ENCODE assay signal across 13 cellular contexts in the genomic region with DNA sequence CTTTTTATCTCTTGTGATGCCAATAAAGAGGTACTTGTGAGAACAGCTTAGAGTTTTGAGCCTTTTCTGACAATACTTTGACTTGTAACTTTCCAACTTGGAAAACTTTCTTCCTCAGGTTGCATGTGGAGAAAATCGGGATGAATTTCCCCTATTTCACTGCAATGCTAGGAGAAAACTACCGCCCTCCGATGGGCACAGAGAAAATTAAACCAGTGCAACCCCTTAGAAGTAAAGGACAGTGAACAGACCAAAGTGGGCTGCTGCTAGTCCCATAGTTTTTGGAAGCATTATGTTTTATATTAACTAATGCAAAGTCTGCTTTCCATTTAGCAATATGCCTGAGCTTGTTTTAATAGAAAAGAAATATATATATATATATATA.
DNase-seq lines count a peak whose midpoint lies in the region; ATAC-seq and TF ChIP-seq lines count a peak whose summit lies in the region.
"Had no signal": no experiment of that assay in that cellular context is flagged by ENCODE, and none has a peak within 500 bp of the region (broad histone marks: within the 10 kb centered on the region; RNA-seq: fewer than 3 reads in every experiment).

No MANE protein-coding gene starts in this region.

- H3K27me3 Mint-ChIP-seq in neural progenitor cell (ENCODE audit: insufficient read depth, low read depth): no peaks in the 10 kb centered on the region
- H3K27me3 Mint-ChIP-seq: activated T-cell treated with anti-CD3 and anti-CD28 coated beads, Interleukin-2, amount 50 U/mL, for 24 hours had no signal

- H3K27me3 ChIP-seq in DND-41 (ENCODE audit: insufficient read depth, low read length, poor library complexity) (peaks cover 24% of the 10 kb centered on the region), neural progenitor cell (no peaks in the 10 kb centered on the region), tibial artery (peaks cover 0 to 3% of the 10 kb centered on the region in 2 donors)

- H3K27ac ChIP-seq in DND-41 (ENCODE audit: low read length): no peak overlapping the region
- no peak overlapping the region for H3K27ac ChIP-seq in coronary artery
- no peak overlapping the region for H3K27ac ChIP-seq in neural progenitor cell
- no peak overlapping the region for H3K27ac ChIP-seq in tibial artery

- H3K27ac Mint-ChIP-seq in neural progenitor cell: no peak overlapping the region
- H3K27ac Mint-ChIP-seq: activated T-cell treated with anti-CD3 and anti-CD28 coated beads, Interleukin-2, amount 50 U/mL, for 24 hours had no signal

- no peaks in the 10 kb centered on the region for H3K36me3 Mint-ChIP-seq in neural progenitor cell

- no peaks in the 10 kb centered on the region for H3F3A ChIP-seq in neural progenitor cell (ENCODE audit: low read depth)

- H3K36me3 ChIP-seq in DND-41 (ENCODE audit: insufficient read depth, low read length) (no peaks in the 10 kb centered on the region), neural progenitor cell (no peaks in the 10 kb centered on the region), tibial artery (no peaks in the 10 kb centered on the region)

- ATAC-seq in DND-41 (ENCODE audit: insufficient read depth, low read depth) (no peak), HG02798 (IDR thresholded peaks at IDR 0.05; ENCODE audit: poor library complexity, unreplicated experiment) (no peak)

- no peak for TF ChIP-seq POLR2A in NB4 (IDR thresholded peaks at IDR 0.05; ENCODE audit: extremely low read depth, insufficient read length)

- H3K9me3 Mint-ChIP-seq in neural progenitor cell: no peaks in the 10 kb centered on the region
- H3K9me3 Mint-ChIP-seq: activated T-cell treated with anti-CD3 and anti-CD28 coated beads, Interleukin-2, amount 50 U/mL, for 24 hours had no signal

- H3K4me2 ChIP-seq in DND-41 (ENCODE audit: insufficient read depth, low read length) (no peak overlapping the region), neural progenitor cell (peak overlapping the region; percentile 42)

- H3K79me2 ChIP-seq in DND-41 (ENCODE audit: insufficient read depth, low read length) (no peaks in the 10 kb centered on the region), neural progenitor cell (ENCODE audit: low read depth) (no peaks in the 10 kb centered on the region)

- peaks cover 3% of the 10 kb centered on the region for H3K4me1 Mint-ChIP-seq in neural progenitor cell

- DNase-seq in DND-41 (no peak), NB4 (ENCODE audit: low read depth) (no peak), coronary artery (ENCODE audit: low spot score) (no peak), neural progenitor cell (ENCODE audit: low spot score) (peak; percentile 41), tibial artery (no peak), retina (no peak), SKM-1 treated with dmso at 0.1 percent for 144 hours (lab: John Stamatoyannopoulos, UW; ENCODE audit: unreplicated experiment) (no peak)
- DNase-seq: activated CD4-positive, CD25-positive, alpha-beta regulatory T cell treated with anti-CD3 and anti-CD28 coated beads, Interleukin-2, amount 50 U/mL, for 72 hours; activated T-cell treated with anti-CD3 and anti-CD28 coated beads, Interleukin-2, amount 50 U/mL, for 24 hours; NCI-H345; right cardiac atrium; SHP77 had no signal

- H3K4me3 Mint-ChIP-seq in neural progenitor cell: no peak overlapping the region
- H3K4me3 Mint-ChIP-seq: activated T-cell treated with anti-CD3 and anti-CD28 coated beads, Interleukin-2, amount 50 U/mL, for 24 hours had no signal

- H2AFZ ChIP-seq in DND-41 (ENCODE audit: low read depth, low read length) (no peak overlapping the region), neural progenitor cell (replicated peaks) (peak overlapping the region; percentile 100)

- H3K4me3 ChIP-seq in DND-41 (ENCODE audit: low read depth in 1 of 2, low read length in 2 of 2) (no peak overlapping the region), NB4 (ENCODE audit: low read depth, low read length) (no peak overlapping the region), coronary artery (peak overlapping the region; percentile 22), neural progenitor cell (peak overlapping the region; percentile 21), tibial artery (no peak overlapping the region)

- H3K9me3 ChIP-seq in DND-41 (ENCODE audit: insufficient read depth, low read length, severe bottlenecking): no peaks in the 10 kb centered on the region
- H3K9me3 ChIP-seq in neural progenitor cell (ENCODE audit: low read depth): no peaks in the 10 kb centered on the region
- no peaks in the 10 kb centered on the region for H3K9me3 ChIP-seq in tibial artery

- H3K9ac ChIP-seq in DND-41 (ENCODE audit: low read depth, low read length) (no peak overlapping the region), neural progenitor cell (no peak overlapping the region)

- TF ChIP-seq CTCF in DND-41 (IDR thresholded peaks at IDR 0.05; ENCODE audit: borderline replicate concordance, extremely low read depth, low read length, poor library complexity, severe bottlenecking): peak; percentile 21
- TF ChIP-seq CTCF in NB4 (IDR thresholded peaks at IDR 0.05; ENCODE audit: low read depth, low read length): peak; percentile 18
- no peak for TF ChIP-seq CTCF in coronary artery (IDR thresholded peaks at IDR 0.05)
- peak; percentile 58 for TF ChIP-seq CTCF in neural progenitor cell (IDR thresholded peaks at IDR 0.05)
- no peak for TF ChIP-seq CTCF in tibial artery (IDR thresholded peaks at IDR 0.05)

- H3K4me1 ChIP-seq in DND-41 (ENCODE audit: insufficient read depth, low read length) (no peaks in the 10 kb centered on the region), neural progenitor cell (peaks cover 4% of the 10 kb centered on the region), tibial artery (peaks cover 0 to 4% (median 0%) of the 10 kb centered on the region in 4 donors)

- intact Hi-C loops in tibial artery (cut with DNase I; ENCODE audit: low total_unique reads): no loop called here

- H4K20me1 ChIP-seq in DND-41 (ENCODE audit: insufficient read depth, low read length) (no peaks in the 10 kb centered on the region), neural progenitor cell (ENCODE audit: low read depth) (no peaks in the 10 kb centered on the region)

Comparison
In these comparisons a context has a peak if more than half of its experiments do, and no peak if none do; other contexts are left out.
1. H3K4me3 ChIP-seq: peak in coronary artery (single experiment) and neural progenitor cell (single experiment); none in DND-41 (0 of 2), NB4 (single experiment) and tibial artery (0 of 2).
2. CTCF ChIP-seq: peak in DND-41 (single experiment), NB4 (single experiment) and neural progenitor cell (single experiment); none in coronary artery (single experiment) and tibial artery (0 of 2).